22 cellular contexts compared by ENCODE assay signal in genomic region chr2:1504311-1504750, GRCh38.
"Had no signal": no experiment of that assay in that cellular context is flagged by ENCODE, and none has a peak within 500 bp of the region (broad histone marks: within the 10 kb centered on the region; RNA-seq: fewer than 3 reads in every experiment).

No MANE protein-coding gene starts in this region.

- H3K27ac ChIP-seq: colonic mucosa, psoas muscle, tibial nerve had no signal

- ATAC-seq: activated CD8-positive, alpha-beta T cell treated with anti-CD3 and anti-CD28 coated beads, Interleukin-2, amount 10 ng/mL, durations not matched to agents 7 days and 5 days; psoas muscle; SK-N-SH treated with all-trans-retinoic acid at 6 μM for 48 hours; T-cell had no signal

- H3K36me3 ChIP-seq: colonic mucosa, left ventricle myocardium inferior, tibial nerve had no signal

- H3K4me3 ChIP-seq: colonic mucosa, left ventricle myocardium inferior, psoas muscle, smooth muscle cell, tibial nerve had no signal

- FAIRE-seq: keratinocyte had no signal

- H3K27me3 ChIP-seq: colonic mucosa, tibial nerve had no signal

- H3K9me3 ChIP-seq: colonic mucosa, left ventricle myocardium inferior, psoas muscle, tibial nerve had no signal

- H3K4me2 ChIP-seq: smooth muscle cell had no signal

- H3K4me1 ChIP-seq: colonic mucosa, psoas muscle, tibial nerve had no signal

- DNase-seq: activated CD4-positive, alpha-beta T cell treated with anti-CD3 and anti-CD28 coated beads, Interleukin-2, amount 10 ng/mL, durations not matched to agents 7 days and 5 days; activated CD4-positive, CD25-positive, alpha-beta regulatory T cell; activated CD8-positive, alpha-beta memory T cell treated with anti-CD3 and anti-CD28 coated beads, Interleukin-2, amount 50 U/mL, for 4 hours; activated CD8-positive, alpha-beta T cell treated with anti-CD3 and anti-CD28 coated beads, Interleukin-2, amount 10 ng/mL, durations not matched to agents 7 days and 5 days; activated gamma-delta T cell treated with Interleukin-2 at 50 U/mL for 16 hours; activated naive CD8-positive, alpha-beta T cell treated with anti-CD3 and anti-CD28 coated beads for 36 hours; activated T-cell treated with anti-CD3 and anti-CD28 coated beads, Interleukin-2, amount 50 U/mL, for 48 hours; central memory CD4-positive, alpha-beta T cell; colonic mucosa; foreskin melanocyte; hypothalamus; psoas muscle; right cardiac atrium; stimulated activated CD8-positive, alpha-beta memory T cell treated with anti-CD3 and anti-CD28 coated beads, Interleukin-4, amount 100 ng/mL, for 48 hours; stimulated activated naive CD4-positive, alpha-beta T cell treated with Interleukin-2 at 50 U/mL for 16 hours; T-cell; T-helper 9 cell had no signal
